Comparison of ENCODE assay signal across 14 cellular contexts in the genomic region with DNA sequence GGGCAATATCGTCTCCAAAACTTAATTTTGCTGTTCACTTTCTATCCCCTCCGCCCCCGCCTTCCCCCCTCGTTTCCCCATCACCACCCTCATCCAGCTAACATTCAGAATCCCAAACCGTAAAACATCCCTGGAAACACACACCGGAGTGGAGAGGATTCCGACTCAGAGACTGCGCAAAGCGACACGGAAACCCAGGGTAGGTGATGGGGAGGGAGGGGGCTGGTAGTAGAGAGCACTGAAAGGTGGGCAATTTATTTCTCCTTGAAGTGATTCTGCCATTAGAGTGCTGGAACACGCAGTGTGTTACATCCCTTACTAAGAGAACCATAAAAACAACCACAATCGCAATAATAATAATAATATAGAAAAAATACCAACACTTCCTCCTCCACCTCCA. TPM values are rescaled to one million over a fixed set of nuclear protein-coding genes. Genes with fewer than 3 reads are reported as not detected.
DNase-seq lines count a peak whose midpoint lies in the region; ATAC-seq and TF ChIP-seq lines count a peak whose summit lies in the region.
"Had no signal": no experiment of that assay in that cellular context is flagged by ENCODE, and none has a peak within 500 bp of the region (broad histone marks: within the 10 kb centered on the region; RNA-seq: fewer than 3 reads in every experiment).

No MANE protein-coding gene starts in this region.

- no peak overlapping the region for H3K9ac ChIP-seq in PC-3 (ENCODE audit: low read length)

- no peaks in the 10 kb centered on the region for H3F3A ChIP-seq in PC-3 (ENCODE audit: low read length, unreplicated experiment)

- H3K9me2 ChIP-seq in PC-3 (replicated peaks; ENCODE audit: low read length), result no peaks in the 10 kb centered on the region
- H3K9me2 ChIP-seq in hepatocyte (replicated peaks; ENCODE audit: insufficient read depth), result no peaks in the 10 kb centered on the region

- in situ Hi-C loops in ACHN (cut with HindIII; ENCODE audit: low pct_ligation_motif_present, low pct_unique_long_range_greater_than_20kb, low sequenced_read_pairs), result no loop called here
- in situ Hi-C loops in GM13976 (cut with MboI; ENCODE audit: low sequenced_read_pairs, unreplicated experiment), result loop anchor here (25.0 kb wide), 1 partner anchor 952 kb away; no protein-coding TSS in a partner anchor

- no TSS peak for BruUV-seq in PC-3 (replicated peaks; lab: Mats Ljungman, UMichigan)

- H3K9me3 ChIP-seq in PC-3 (ENCODE audit: low read length), result no peaks in the 10 kb centered on the region
- H3K9me3 ChIP-seq in hepatocyte (ENCODE audit: low read depth), result no peaks in the 10 kb centered on the region
- no peaks in the 10 kb centered on the region for H3K9me3 ChIP-seq in osteoblast (ENCODE audit: low read depth, low read length)

- TF ChIP-seq CTCF in PC-3 (conservative IDR thresholded peaks at IDR 0.05; ENCODE audit: low read depth, low read length), result no peak
- no peak for TF ChIP-seq CTCF in hepatocyte (IDR thresholded peaks at IDR 0.05; ENCODE audit: poor library complexity)
- no peak for TF ChIP-seq CTCF in osteoblast (IDR thresholded peaks at IDR 0.05; ENCODE audit: extremely low read depth, low read depth, low read length)
- no peak for TF ChIP-seq CTCF in GM13976 (IDR thresholded peaks at IDR 0.05; ENCODE audit: borderline replicate concordance, control extremely low read depth, extremely low read depth, insufficient read depth, missing control alignments)

- CTCF ChIA-PET in PC-3 (lab: Charles Lee), result no interaction called here

- H3K79me2 ChIP-seq in PC-3 (ENCODE audit: low read length) (no peaks in the 10 kb centered on the region), hepatocyte (no peaks in the 10 kb centered on the region), osteoblast (ENCODE audit: insufficient read depth, low read length) (no peaks in the 10 kb centered on the region)

- peak overlapping the region; percentile 94 for H3K4me2 ChIP-seq in PC-3 (ENCODE audit: low read length)
- peak overlapping the region; percentile 92 for H3K4me2 ChIP-seq in hepatocyte
- no peak overlapping the region for H3K4me2 ChIP-seq in osteoblast (ENCODE audit: insufficient read depth, low read length)

- intact Hi-C loops in PC-3 (cut with micrococcal nuclease), result no loop called here

- POLR2A ChIA-PET in PC-3 (lab: Charles Lee; ENCODE audit: unreplicated experiment), result no interaction called here

- no peaks in the 10 kb centered on the region for H3K27me3 ChIP-seq in PC-3 (ENCODE audit: low read length)
- peaks cover 21% of the 10 kb centered on the region for H3K27me3 ChIP-seq in hepatocyte
- H3K27me3 ChIP-seq in osteoblast (ENCODE audit: insufficient read depth, low read length), result no peaks in the 10 kb centered on the region

- H2AFZ ChIP-seq in PC-3 (ENCODE audit: low read length) (peak overlapping the region; percentile 94), hepatocyte (peak overlapping the region; percentile 52), osteoblast (ENCODE audit: low read length) (no peak overlapping the region)

- 1% methylated on average over 12 of the region's 12 CpGs for WGBS in hepatocyte (ENCODE audit: low lambda C conversion rate, missing lambda C conversion rate)

- H3K4me1 ChIP-seq in PC-3 (ENCODE audit: insufficient read depth, low read length), result no peaks in the 10 kb centered on the region
- H3K4me1 ChIP-seq in hepatocyte (ENCODE audit: insufficient read depth), result peaks cover 11% of the 10 kb centered on the region
- H3K4me1 ChIP-seq in osteoblast (ENCODE audit: insufficient read depth, low read length), result no peaks in the 10 kb centered on the region

- no peaks in the 10 kb centered on the region for H3K36me3 ChIP-seq in PC-3 (ENCODE audit: low read depth, low read length)
- no peaks in the 10 kb centered on the region for H3K36me3 ChIP-seq in hepatocyte (replicated peaks; ENCODE audit: insufficient read depth, low read depth)
- no peaks in the 10 kb centered on the region for H3K36me3 ChIP-seq in osteoblast (ENCODE audit: insufficient read depth, low read length)

- H3K27ac ChIP-seq in PC-3 (ENCODE audit: low read length), result no peak overlapping the region
- H3K27ac ChIP-seq in hepatocyte, result no peak overlapping the region
- no peak overlapping the region for H3K27ac ChIP-seq in osteoblast (ENCODE audit: low read depth, low read length)

- ATAC-seq in PC-3, result no peak
- no peak for ATAC-seq in HG03354 (IDR thresholded peaks at IDR 0.05; ENCODE audit: poor library complexity, severe bottlenecking, unreplicated experiment)
- ATAC-seq: activated CD8-positive, alpha-beta memory T cell treated with anti-CD3 and anti-CD28 coated beads, Interleukin-2, amount 10 ng/mL, durations not matched to agents 7 days and 5 days; T-cell had no signal

- H4K20me1 ChIP-seq in PC-3 (ENCODE audit: low read length), result no peaks in the 10 kb centered on the region
- H4K20me1 ChIP-seq in hepatocyte (ENCODE audit: insufficient read depth, poor library complexity, severe bottlenecking), result no peaks in the 10 kb centered on the region
- H4K20me1 ChIP-seq in osteoblast (ENCODE audit: insufficient read depth, low read length), result no peaks in the 10 kb centered on the region

- DNase-seq in ACHN, result peak; percentile 14
- DNase-seq in PC-3, result no peak
- DNase-seq in hepatocyte (ENCODE audit: low spot score), result no peak
- DNase-seq in osteoblast (ENCODE audit: insufficient read length, low spot score, missing footprints), result peak; percentile 29
- DNase-seq in OCI-M2 (lab: John Stamatoyannopoulos, UW; ENCODE audit: unreplicated experiment), result no peak
- no peak for DNase-seq in GM13976 (ENCODE audit: low spot score)
- DNase-seq in activated T-cell treated with anti-CD3 and anti-CD28 coated beads for 4 hours, result no peak
- DNase-seq: activated CD8-positive, alpha-beta memory T cell treated with anti-CD3 and anti-CD28 coated beads, Interleukin-2, amount 10 ng/mL, durations not matched to agents 7 days and 5 days; CD4-positive, alpha-beta memory T cell; NCI-H2227 treated with DMSO at 0.1 percent for 48 hours; T-cell had no signal

- peak overlapping the region; percentile 69 for H3K4me3 ChIP-seq in PC-3 (ENCODE audit: low read length)
- H3K4me3 ChIP-seq in hepatocyte, result peak overlapping the region; percentile 46
- H3K4me3 ChIP-seq in osteoblast (ENCODE audit: insufficient read depth, low read length), result no peak overlapping the region

RNA-seq across cellular contexts. Expression of a gene that starts 1.5 kb away (rescaled TPM):
- total RNA-seq in PC-3 (2014; rRNA removed) (0.52 and 0.62 TPM in 2 replicates), hepatocyte (10.2 and 11.2 TPM in 2 replicates), osteoblast (not detected in 2 replicates)
- 5.1 and 7.2 TPM in 2 replicates for polyA plus RNA-seq in hepatocyte
- total RNA-seq: activated CD8-positive, alpha-beta memory T cell treated with anti-CD3 and anti-CD28 coated beads, Interleukin-2, amount 10 ng/mL, durations not matched to agents 7 days and 5 days; CD4-positive, alpha-beta memory T cell; glomerular endothelial cell; T-cell had no signal
- polyA plus RNA-seq: CD4-positive, alpha-beta memory T cell; IgD-negative memory B cell had no signal

Comparison
In these comparisons a context has a peak if more than half of its experiments do, and no peak if none do; other contexts are left out.
1. DNase-seq: peak in ACHN (single experiment) and osteoblast (single experiment); none in PC-3 (single experiment), hepatocyte (single experiment), OCI-M2 (single experiment), GM13976 (single experiment) and activated T-cell treated with anti-CD3 and anti-CD28 coated beads for 4 hours (single experiment).